Comparison of ENCODE assay signal across 7 cellular contexts in genomic region chr1:228632858-228633257, GRCh38.
DNase-seq lines count a peak whose midpoint lies in the region; ATAC-seq and TF ChIP-seq lines count a peak whose summit lies in the region.
"Not testable (repeated sequence)": the region's sequence is repeated elsewhere in the genome, so short reads cannot be mapped to it uniquely, and the experiment has no call there.

No MANE protein-coding gene starts in this region.

- DNase-seq in H7; breast epithelium (ENCODE audit: low spot score in 2 of 2): not testable (repeated sequence)
- DNase-seq in RWPE2 (ENCODE audit: low spot score) (peak; percentile 89), left ventricle myocardium inferior (peak; percentile 75), lower lobe of right lung (peak; percentile 76), spleen (peak; percentile 61)
- peak; percentile 33 for DNase-seq in activated naive CD4-positive, alpha-beta T cell treated with Interleukin-2 at 50 U/mL for 16 hours

- H3K9me3 ChIP-seq in RWPE2 (ENCODE audit: severe bottlenecking); breast epithelium; left ventricle myocardium inferior (replicated peaks); lower lobe of right lung; spleen: not testable (repeated sequence)

- H3K27me3 ChIP-seq in H7 (ENCODE audit: control insufficient read depth, insufficient read depth, low read length); RWPE2 (ENCODE audit: insufficient read depth, poor library complexity, severe bottlenecking); breast epithelium; left ventricle myocardium inferior (ENCODE audit: low read depth); lower lobe of right lung (ENCODE audit: low read depth); spleen (replicated peaks in 1 of 7): not testable (repeated sequence)

- intact Hi-C loops in breast epithelium (cut with DNase I; ENCODE audit: low total_unique reads); left ventricle myocardium inferior (cut with micrococcal nuclease); lower lobe of right lung (cut with DNase I); spleen (cut with DNase I; ENCODE audit: low total_unique reads): not testable (repeated sequence)

- H3K27ac ChIP-seq in RWPE2 (ENCODE audit: poor library complexity, severe bottlenecking); breast epithelium; lower lobe of right lung; spleen: not testable (repeated sequence)
- peak overlapping the region; percentile 58 for H3K27ac ChIP-seq in left ventricle myocardium inferior (replicated peaks)

- WGBS in spleen, 5 donors: 85% methylated on average over 18 of the region's 42 CpGs; no CpG with 5 or more reads in 4 of the 5 donors

- H3K4me3 ChIP-seq in H7 (ENCODE audit: insufficient read depth, low read depth, low read length): peak overlapping the region; percentile 36
- H3K4me3 ChIP-seq in RWPE2 (ENCODE audit: severe bottlenecking): not testable (repeated sequence)
- peak overlapping the region in 2 of 3 donors; percentile 43 to 52 for H3K4me3 ChIP-seq in breast epithelium
- peak overlapping the region; percentile 63 for H3K4me3 ChIP-seq in left ventricle myocardium inferior
- H3K4me3 ChIP-seq in lower lobe of right lung: peak overlapping the region; percentile 47
- H3K4me3 ChIP-seq in spleen: peak overlapping the region in 2 of 8 donors; percentile 33 to 52

- H3K36me3 ChIP-seq in H7 (replicated peaks; ENCODE audit: control insufficient read depth, insufficient read depth, low read length); RWPE2 (ENCODE audit: low read depth); breast epithelium; left ventricle myocardium inferior; lower lobe of right lung; spleen: not testable (repeated sequence)

- not testable (repeated sequence) for TF ChIP-seq CTCF in RWPE2 (IDR thresholded peaks at IDR 0.05; ENCODE audit: poor library complexity, severe bottlenecking); breast epithelium (IDR thresholded peaks at IDR 0.05); left ventricle myocardium inferior (IDR thresholded peaks at IDR 0.05; ENCODE audit: borderline replicate concordance); lower lobe of right lung (IDR thresholded peaks at IDR 0.05); spleen (IDR thresholded peaks at IDR 0.05 in 8 of 11, conservative IDR thresholded peaks at IDR 0.05 in 3 of 11)

- TF ChIP-seq POLR2A in breast epithelium (IDR thresholded peaks at IDR 0.05); spleen (IDR thresholded peaks at IDR 0.05): not testable (repeated sequence)

- not testable (repeated sequence) for H3K4me1 ChIP-seq in RWPE2 (ENCODE audit: insufficient read depth, poor library complexity, severe bottlenecking); breast epithelium; left ventricle myocardium inferior; lower lobe of right lung; spleen

- ATAC-seq in RWPE2 (ENCODE audit: low read depth); lower lobe of right lung: not testable (repeated sequence)
